Comparison of ENCODE assay signal across 8 cellular contexts in genomic region chrX:129932137-129932791, GRCh38. TPM values are rescaled to one million over a fixed set of nuclear protein-coding genes. Genes with fewer than 3 reads are reported as not detected.
DNase-seq lines count a peak whose midpoint lies in the region; ATAC-seq, FAIRE-seq and TF ChIP-seq lines count a peak whose summit lies in the region.

No MANE protein-coding gene starts in this region.

- H3K27me3 Mint-ChIP-seq in T-helper 17 cell = no peaks in the 10 kb centered on the region

- H3K27me3 ChIP-seq in right atrium auricular region (no peaks in the 10 kb centered on the region), prostate gland (replicated peaks; ENCODE audit: insufficient read depth) (no peaks in the 10 kb centered on the region)

- intact Hi-C loops in prostate gland (cut with DNase I) = loop anchor here (5.0 kb wide), 1 partner anchor 50 kb away; the partner anchor contains the start of gene BCORL1

- H3K36me3 ChIP-seq in right atrium auricular region (no peaks in the 10 kb centered on the region), prostate gland (no peaks in the 10 kb centered on the region)

- H3K4me1 ChIP-seq in right atrium auricular region (no peaks in the 10 kb centered on the region), prostate gland (replicated peaks) (no peaks in the 10 kb centered on the region)

- no peak overlapping the region for H3K27ac Mint-ChIP-seq in T-helper 17 cell

- H3K36me3 Mint-ChIP-seq in T-helper 17 cell (ENCODE audit: low read depth) = peaks cover 2% of the 10 kb centered on the region

- H3K9me3 ChIP-seq in T-helper 17 cell (ENCODE audit: control insufficient read depth, low read length, poor library complexity, severe bottlenecking) (no peaks in the 10 kb centered on the region), right atrium auricular region (no peaks in the 10 kb centered on the region), prostate gland (no peaks in the 10 kb centered on the region)

- H3K4me1 Mint-ChIP-seq in T-helper 17 cell = no peaks in the 10 kb centered on the region

- peak; percentile 56 for DNase-seq in D721Med (ENCODE audit: insufficient read length, low spot score)
- DNase-seq in MV-4-11 (lab: John Stamatoyannopoulos, UW) = peak; percentile 56
- peak; percentile 43 to 79 (median 76) for DNase-seq in T-helper 17 cell
- peak; percentile 2 to 91 (median 75) for DNase-seq in amygdala (lab: John Stamatoyannopoulos, UW)
- DNase-seq in right atrium auricular region (ENCODE audit: low spot score) = peak; percentile 89
- peak; percentile 86 for DNase-seq in prostate gland (ENCODE audit: low spot score)
- DNase-seq in urothelium cell line (ENCODE audit: low spot score) = peak; percentile 77

- TF ChIP-seq CTCF in D721Med (IDR thresholded peaks at IDR 0.05; ENCODE audit: insufficient read depth, missing control alignments) = no peak
- no peak for TF ChIP-seq CTCF in right atrium auricular region (IDR thresholded peaks at IDR 0.05)
- no peak for TF ChIP-seq CTCF in prostate gland (IDR thresholded peaks at IDR 0.05)

- FAIRE-seq in D721Med (lab: Jason Lieb, UNC) (no peak), urothelium cell line (lab: Jason Lieb, UNC) (no peak)

- ATAC-seq in GM21825 (IDR thresholded peaks at IDR 0.05; ENCODE audit: unreplicated experiment) = peak; percentile 57
- peak; percentile 77 for ATAC-seq in T-helper 17 cell

- peak overlapping the region; percentile 87 for H3K4me3 Mint-ChIP-seq in T-helper 17 cell

- TF ChIP-seq POLR2A in prostate gland (IDR thresholded peaks at IDR 0.05) = no peak

- H3K4me3 ChIP-seq in right atrium auricular region (peak overlapping the region; percentile 53 to 58), prostate gland (peak overlapping the region; percentile 40 to 50)

- WGBS in prostate gland = 1% methylated on average over 11 of the region's 84 CpGs

- peak overlapping the region; percentile 87 to 92 for H3K27ac ChIP-seq in right atrium auricular region
- peak overlapping the region; percentile 85 for H3K27ac ChIP-seq in prostate gland

RNA-seq across cellular contexts. Expression of gene UTP14A, which starts 26.3 kb away (rescaled TPM):
- total RNA-seq in T-helper 17 cell = 10 to 100 TPM; 11.3 to 12.3 TPM
- 1 to 10 TPM; 7.6 to 8.3 TPM for total RNA-seq in right atrium auricular region
- 10 to 100 TPM in 1 of 2 donors, 1 to 10 TPM in 1; 8.2 to 11.3 TPM for total RNA-seq in prostate gland

RNA-seq across cellular contexts. Expression of gene BCORL1, which starts 50.2 kb away (rescaled TPM):
- total RNA-seq in T-helper 17 cell (10 to 100 TPM in 1 of 2 donors, 1 to 10 TPM in 1; 8.0 to 10.8 TPM), right atrium auricular region (1 to 10 TPM; 3.1 to 7.5 TPM), prostate gland (10 to 100 TPM in 1 of 2 donors, 1 to 10 TPM in 1; 4.4 to 25.2 TPM)

Comparison
In these comparisons a context has a peak if more than half of its experiments do, and no peak if none do; other contexts are left out.
1. Peak in every context shown above with its lines: DNase-seq, ATAC-seq, H3K4me3 ChIP-seq and H3K27ac ChIP-seq.